In the genomic region with DNA sequence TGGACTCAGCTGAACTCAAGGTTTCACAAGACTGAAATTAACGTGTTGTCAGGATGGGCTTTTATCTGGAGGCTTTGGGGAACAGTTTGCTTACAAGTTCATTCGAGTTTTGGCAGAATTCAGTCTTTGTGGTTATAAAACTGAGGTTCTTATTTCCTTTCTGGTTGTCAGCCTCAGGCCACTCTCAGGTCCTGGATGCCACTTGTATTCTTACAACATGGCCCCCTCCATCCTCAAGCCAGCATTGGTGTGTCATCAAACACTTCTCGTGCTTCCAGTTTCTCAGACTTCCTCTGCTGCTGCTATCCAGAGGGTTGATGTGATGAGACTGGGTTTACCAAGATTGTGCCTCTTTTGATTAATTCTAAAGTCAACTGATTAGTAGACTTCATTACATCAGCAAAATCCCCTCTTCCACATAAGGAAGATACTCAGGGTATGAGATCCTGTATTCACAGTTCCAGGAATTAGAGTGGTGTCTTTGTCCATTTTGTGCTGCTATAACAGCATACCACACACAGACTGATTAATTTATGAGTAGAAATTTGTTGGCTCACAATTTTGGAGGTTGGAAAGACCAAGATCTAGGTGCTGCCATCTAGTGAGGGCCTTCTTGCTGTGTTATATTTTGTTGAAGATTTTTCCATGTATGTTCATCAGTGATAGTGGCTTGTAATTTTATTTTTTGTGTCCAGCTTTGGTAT, we compare ENCODE assay signal across 9 cellular contexts. TPM values are rescaled to one million over a fixed set of nuclear protein-coding genes. Genes with fewer than 3 reads are reported as not detected.
DNase-seq lines count a peak whose midpoint lies in the region; ATAC-seq and TF ChIP-seq lines count a peak whose summit lies in the region.
"Had no signal": no experiment of that assay in that cellular context is flagged by ENCODE, and none has a peak within 500 bp of the region (broad histone marks: within the 10 kb centered on the region; RNA-seq: fewer than 3 reads in every experiment).

No MANE protein-coding gene starts in this region.

- peaks cover 23% of the 10 kb centered on the region for H3K4me1 Mint-ChIP-seq in WTC11

- POLR2A ChIA-PET in WTC11 (lab: Charles Lee): interaction anchor here (1.2 kb wide), 1 partner anchor 11 kb away, joined by 3 read pairs; a partner anchor contains a TSS

- peak; percentile 43 for ATAC-seq in HG03135 (IDR thresholded peaks at IDR 0.05; ENCODE audit: unreplicated experiment)
- ATAC-seq in WTC11: no peak
- ATAC-seq in foreskin keratinocyte: peak; percentile 46
- no peak for ATAC-seq in GM18517 (IDR thresholded peaks at IDR 0.05; ENCODE audit: unreplicated experiment)
- no peak for ATAC-seq in GM19324 (IDR thresholded peaks at IDR 0.05; ENCODE audit: low FRiP score, unreplicated experiment)

- CTCF ChIA-PET in WTC11 (lab: Charles Lee): interaction anchor here (0.6 to 1.5 kb wide), 5 partner anchors 9 to 1641 kb away, joined by 3 to 5 read pairs (median 3); a partner anchor contains a TSS

- no peaks in the 10 kb centered on the region for H3K27me3 Mint-ChIP-seq in WTC11 (ENCODE audit: low read depth)
- H3K27me3 Mint-ChIP-seq: brain had no signal

- H3K27ac ChIP-seq in foreskin keratinocyte: peak overlapping the region; percentile 20

- H3K36me3 Mint-ChIP-seq in WTC11: peaks cover 3% of the 10 kb centered on the region; the same call in 1 of the 2 replicates

- H3K9me3 Mint-ChIP-seq in WTC11: no peaks in the 10 kb centered on the region
- H3K9me3 Mint-ChIP-seq: brain had no signal

- H3K4me3 Mint-ChIP-seq in WTC11: no peak overlapping the region
- H3K4me3 Mint-ChIP-seq: brain had no signal

- no peaks in the 10 kb centered on the region for H3K27me3 ChIP-seq in foreskin keratinocyte

- H3K27ac Mint-ChIP-seq in WTC11: peak overlapping the region; percentile 83

- DNase-seq in NCI-H82 (lab: John Stamatoyannopoulos, UW): peak; percentile 34
- no peak for DNase-seq in NCI-H82 treated with DMSO at 0.1 percent for 48 hours (lab: John Stamatoyannopoulos, UW; ENCODE audit: unreplicated experiment)
- no peak for DNase-seq in WTC11 (ENCODE audit: low spot score)
- DNase-seq in foreskin keratinocyte: no peak
- no peak for DNase-seq in NCI-H2029 treated with DMSO at 0.1 percent for 48 hours (lab: John Stamatoyannopoulos, UW)

- no peaks in the 10 kb centered on the region for H3K4me1 ChIP-seq in foreskin keratinocyte

- TF ChIP-seq CTCF in WTC11 (IDR thresholded peaks at IDR 0.05): no peak
- peak; percentile 65 for TF ChIP-seq CTCF in foreskin keratinocyte (conservative IDR thresholded peaks at IDR 0.05)

TF ChIP-seq in WTC11, 78 proteins besides CTCF, POLR2A, EP300 and RAD21 (continues in another document):
- TF ChIP-seq, protein P1, sequence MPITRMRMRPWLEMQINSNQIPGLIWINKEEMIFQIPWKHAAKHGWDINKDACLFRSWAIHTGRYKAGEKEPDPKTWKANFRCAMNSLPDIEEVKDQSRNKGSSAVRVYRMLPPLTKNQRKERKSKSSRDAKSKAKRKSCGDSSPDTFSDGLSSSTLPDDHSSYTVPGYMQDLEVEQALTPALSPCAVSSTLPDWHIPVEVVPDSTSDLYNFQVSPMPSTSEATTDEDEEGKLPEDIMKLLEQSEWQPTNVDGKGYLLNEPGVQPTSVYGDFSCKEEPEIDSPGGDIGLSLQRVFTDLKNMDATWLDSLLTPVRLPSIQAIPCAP (CRISPR knock-in tag; IDR thresholded peaks at IDR 0.05): no peak
- TF ChIP-seq ZNF121 (CRISPR knock-in tag; IDR thresholded peaks at IDR 0.05): no peak
- no peak for TF ChIP-seq ZNF263 (CRISPR knock-in tag; IDR thresholded peaks at IDR 0.05; ENCODE audit: low read depth)
- no peak for TF ChIP-seq FOXP1 (CRISPR knock-in tag; IDR thresholded peaks at IDR 0.05; ENCODE audit: borderline replicate concordance)
- TF ChIP-seq CREM (CRISPR knock-in tag; IDR thresholded peaks at IDR 0.05): no peak
- TF ChIP-seq, protein P2, sequence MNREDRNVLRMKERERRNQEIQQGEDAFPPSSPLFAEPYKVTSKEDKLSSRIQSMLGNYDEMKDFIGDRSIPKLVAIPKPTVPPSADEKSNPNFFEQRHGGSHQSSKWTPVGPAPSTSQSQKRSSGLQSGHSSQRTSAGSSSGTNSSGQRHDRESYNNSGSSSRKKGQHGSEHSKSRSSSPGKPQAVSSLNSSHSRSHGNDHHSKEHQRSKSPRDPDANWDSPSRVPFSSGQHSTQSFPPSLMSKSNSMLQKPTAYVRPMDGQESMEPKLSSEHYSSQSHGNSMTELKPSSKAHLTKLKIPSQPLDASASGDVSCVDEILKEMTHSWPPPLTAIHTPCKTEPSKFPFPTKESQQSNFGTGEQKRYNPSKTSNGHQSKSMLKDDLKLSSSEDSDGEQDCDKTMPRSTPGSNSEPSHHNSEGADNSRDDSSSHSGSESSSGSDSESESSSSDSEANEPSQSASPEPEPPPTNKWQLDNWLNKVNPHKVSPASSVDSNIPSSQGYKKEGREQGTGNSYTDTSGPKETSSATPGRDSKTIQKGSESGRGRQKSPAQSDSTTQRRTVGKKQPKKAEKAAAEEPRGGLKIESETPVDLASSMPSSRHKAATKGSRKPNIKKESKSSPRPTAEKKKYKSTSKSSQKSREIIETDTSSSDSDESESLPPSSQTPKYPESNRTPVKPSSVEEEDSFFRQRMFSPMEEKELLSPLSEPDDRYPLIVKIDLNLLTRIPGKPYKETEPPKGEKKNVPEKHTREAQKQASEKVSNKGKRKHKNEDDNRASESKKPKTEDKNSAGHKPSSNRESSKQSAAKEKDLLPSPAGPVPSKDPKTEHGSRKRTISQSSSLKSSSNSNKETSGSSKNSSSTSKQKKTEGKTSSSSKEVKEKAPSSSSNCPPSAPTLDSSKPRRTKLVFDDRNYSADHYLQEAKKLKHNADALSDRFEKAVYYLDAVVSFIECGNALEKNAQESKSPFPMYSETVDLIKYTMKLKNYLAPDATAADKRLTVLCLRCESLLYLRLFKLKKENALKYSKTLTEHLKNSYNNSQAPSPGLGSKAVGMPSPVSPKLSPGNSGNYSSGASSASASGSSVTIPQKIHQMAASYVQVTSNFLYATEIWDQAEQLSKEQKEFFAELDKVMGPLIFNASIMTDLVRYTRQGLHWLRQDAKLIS (CRISPR knock-in tag; IDR thresholded peaks at IDR 0.05; ENCODE audit: borderline replicate concordance): no peak
- no peak for TF ChIP-seq TCF7 (CRISPR knock-in tag; IDR thresholded peaks at IDR 0.05; ENCODE audit: low read depth)
- TF ChIP-seq, protein P3, sequence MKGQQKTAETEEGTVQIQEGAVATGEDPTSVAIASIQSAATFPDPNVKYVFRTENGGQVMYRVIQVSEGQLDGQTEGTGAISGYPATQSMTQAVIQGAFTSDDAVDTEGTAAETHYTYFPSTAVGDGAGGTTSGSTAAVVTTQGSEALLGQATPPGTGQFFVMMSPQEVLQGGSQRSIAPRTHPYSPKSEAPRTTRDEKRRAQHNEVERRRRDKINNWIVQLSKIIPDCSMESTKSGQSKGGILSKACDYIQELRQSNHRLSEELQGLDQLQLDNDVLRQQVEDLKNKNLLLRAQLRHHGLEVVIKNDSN (CRISPR knock-in tag; IDR thresholded peaks at IDR 0.05): no peak
- TF ChIP-seq ZNF317 (CRISPR knock-in tag; IDR thresholded peaks at IDR 0.05; ENCODE audit: borderline replicate concordance, low read depth): no peak
- no peak for TF ChIP-seq ZBTB21 (CRISPR knock-in tag; IDR thresholded peaks at IDR 0.05; ENCODE audit: borderline replicate concordance)
- no peak for TF ChIP-seq SMAD3 (CRISPR knock-in tag; IDR thresholded peaks at IDR 0.05; ENCODE audit: borderline replicate concordance)
- TF ChIP-seq GTF2I (CRISPR knock-in tag; conservative IDR thresholded peaks at IDR 0.05): no peak
- TF ChIP-seq JAZF1 (CRISPR knock-in tag; IDR thresholded peaks at IDR 0.05): no peak
- TF ChIP-seq, protein P4, sequence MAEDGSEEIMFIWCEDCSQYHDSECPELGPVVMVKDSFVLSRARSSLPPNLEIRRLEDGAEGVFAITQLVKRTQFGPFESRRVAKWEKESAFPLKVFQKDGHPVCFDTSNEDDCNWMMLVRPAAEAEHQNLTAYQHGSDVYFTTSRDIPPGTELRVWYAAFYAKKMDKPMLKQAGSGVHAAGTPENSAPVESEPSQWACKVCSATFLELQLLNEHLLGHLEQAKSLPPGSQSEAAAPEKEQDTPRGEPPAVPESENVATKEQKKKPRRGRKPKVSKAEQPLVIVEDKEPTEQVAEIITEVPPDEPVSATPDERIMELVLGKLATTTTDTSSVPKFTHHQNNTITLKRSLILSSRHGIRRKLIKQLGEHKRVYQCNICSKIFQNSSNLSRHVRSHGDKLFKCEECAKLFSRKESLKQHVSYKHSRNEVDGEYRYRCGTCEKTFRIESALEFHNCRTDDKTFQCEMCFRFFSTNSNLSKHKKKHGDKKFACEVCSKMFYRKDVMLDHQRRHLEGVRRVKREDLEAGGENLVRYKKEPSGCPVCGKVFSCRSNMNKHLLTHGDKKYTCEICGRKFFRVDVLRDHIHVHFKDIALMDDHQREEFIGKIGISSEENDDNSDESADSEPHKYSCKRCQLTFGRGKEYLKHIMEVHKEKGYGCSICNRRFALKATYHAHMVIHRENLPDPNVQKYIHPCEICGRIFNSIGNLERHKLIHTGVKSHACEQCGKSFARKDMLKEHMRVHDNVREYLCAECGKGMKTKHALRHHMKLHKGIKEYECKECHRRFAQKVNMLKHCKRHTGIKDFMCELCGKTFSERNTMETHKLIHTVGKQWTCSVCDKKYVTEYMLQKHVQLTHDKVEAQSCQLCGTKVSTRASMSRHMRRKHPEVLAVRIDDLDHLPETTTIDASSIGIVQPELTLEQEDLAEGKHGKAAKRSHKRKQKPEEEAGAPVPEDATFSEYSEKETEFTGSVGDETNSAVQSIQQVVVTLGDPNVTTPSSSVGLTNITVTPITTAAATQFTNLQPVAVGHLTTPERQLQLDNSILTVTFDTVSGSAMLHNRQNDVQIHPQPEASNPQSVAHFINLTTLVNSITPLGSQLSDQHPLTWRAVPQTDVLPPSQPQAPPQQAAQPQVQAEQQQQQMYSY (CRISPR knock-in tag; IDR thresholded peaks at IDR 0.05): no peak
- TF ChIP-seq NR1H2 (CRISPR knock-in tag; IDR thresholded peaks at IDR 0.05): no peak

RNA-seq across cellular contexts. Expression of a gene that starts 10.9 kb away (rescaled TPM):
- total RNA-seq in WTC11 (2021) (63.6 to 68.7 TPM (median 64.4 TPM) in 3 replicates), foreskin keratinocyte (35.1 and 38.2 TPM in 2 replicates)
- 7.0 and 10.9 TPM in 2 replicates for polyA plus RNA-seq in foreskin keratinocyte

RNA-seq across cellular contexts. Expression of a gene that starts 52.3 kb away (rescaled TPM):
- total RNA-seq in WTC11 (2021): 21.4 to 24.5 TPM (median 23.7 TPM) in 3 replicates
- total RNA-seq in foreskin keratinocyte: 44.3 and 46.2 TPM in 2 replicates
- polyA plus RNA-seq in foreskin keratinocyte: 8.7 and 10.4 TPM in 2 replicates

Comparison
In these comparisons a context has a peak if more than half of its experiments do, and no peak if none do; other contexts are left out.
1. ATAC-seq: peak in HG03135 (single experiment) and foreskin keratinocyte (single experiment); none in WTC11 (single experiment), GM18517 (single experiment) and GM19324 (single experiment).